Comparison of ENCODE assay signal across 26 cellular contexts in genomic region chr19:5563008-5563431, GRCh38. TPM values are rescaled to one million over a fixed set of nuclear protein-coding genes. Genes with fewer than 3 reads are reported as not detected.
DNase-seq lines count a peak whose midpoint lies in the region; ATAC-seq and TF ChIP-seq lines count a peak whose summit lies in the region.
"Had no signal": no experiment of that assay in that cellular context is flagged by ENCODE, and none has a peak within 500 bp of the region (broad histone marks: within the 10 kb centered on the region; RNA-seq: fewer than 3 reads in every experiment).

No MANE protein-coding gene starts in this region.

- DNase-seq in cardiac muscle cell (ENCODE audit: low read depth in 1 of 2, low spot score in 1 of 2): no peak
- DNase-seq in left ventricle myocardium superior: no peak
- peak; percentile 28 for DNase-seq in Karpas-422
- DNase-seq in endodermal cell: peak; percentile 78
- DNase-seq in uterus: no peak
- DNase-seq: activated naive CD4-positive, alpha-beta T cell treated with anti-CD3 and anti-CD28 coated beads, Interleukin-2, amount 50 U/mL, for 16 hours; C1 segment of cervical spinal cord; Calu3; caudate nucleus; dorsolateral prefrontal cortex; GOT3; head of caudate nucleus; MV-4-11; naive thymus-derived CD4-positive, alpha-beta T cell; NCI-H1694 treated with DMSO at 0.1 percent for 48 hours; NCI-H774; ovary; SHP77 treated with DMSO at 0.1 percent for 48 hours; stomach; transverse colon had no signal

- no peak overlapping the region for H2AFZ ChIP-seq in Karpas-422 (ENCODE audit: low read length)

- ATAC-seq in left ventricle myocardium superior: no peak
- ATAC-seq in GM19351 (IDR thresholded peaks at IDR 0.05; ENCODE audit: unreplicated experiment): no peak
- ATAC-seq in GM19397 (IDR thresholded peaks at IDR 0.05; ENCODE audit: unreplicated experiment): no peak
- ATAC-seq in HG02885 (IDR thresholded peaks at IDR 0.05; ENCODE audit: poor library complexity, unreplicated experiment): no peak
- ATAC-seq: naive thymus-derived CD4-positive, alpha-beta T cell; right cardiac atrium had no signal

- H3K4me2 ChIP-seq in Karpas-422 (ENCODE audit: low read depth, low read length, poor library complexity, severe bottlenecking): no peak overlapping the region
- H3K4me2 ChIP-seq: KMS-11 had no signal

- TF ChIP-seq CTCF in cardiac muscle cell (IDR thresholded peaks at IDR 0.05; ENCODE audit: low read depth, low read length) (peak; percentile 9), endodermal cell (conservative IDR thresholded peaks at IDR 0.05) (peak; percentile 66), uterus (IDR thresholded peaks at IDR 0.05) (no peak)

- no peaks in the 10 kb centered on the region for H3K9me3 ChIP-seq in cardiac muscle cell (ENCODE audit: low read depth)
- H3K9me3 ChIP-seq in Karpas-422 (ENCODE audit: low read length): peaks cover 6% of the 10 kb centered on the region
- H3K9me3 ChIP-seq in endodermal cell (ENCODE audit: control insufficient read depth, low read length): no peaks in the 10 kb centered on the region
- H3K9me3 ChIP-seq in uterus: peaks cover 0 to 12% of the 10 kb centered on the region in 2 donors

- H3K36me3 ChIP-seq in cardiac muscle cell (no peaks in the 10 kb centered on the region), Karpas-422 (ENCODE audit: insufficient read depth, low read length) (no peaks in the 10 kb centered on the region), endodermal cell (ENCODE audit: control insufficient read depth, insufficient read depth, low read length) (no peaks in the 10 kb centered on the region), uterus (no peaks in the 10 kb centered on the region)
- H3K36me3 ChIP-seq: ovary, stomach, transverse colon had no signal

- no peaks in the 10 kb centered on the region for H3K79me2 ChIP-seq in Karpas-422 (ENCODE audit: low read length)

- H3K4me1 ChIP-seq in cardiac muscle cell (ENCODE audit: low read depth) (no peaks in the 10 kb centered on the region), Karpas-422 (ENCODE audit: low read length) (no peaks in the 10 kb centered on the region), endodermal cell (ENCODE audit: control insufficient read depth, insufficient read depth, low read length) (no peaks in the 10 kb centered on the region), uterus (no peaks in the 10 kb centered on the region)

- H3K36me3 Mint-ChIP-seq in endodermal cell (ENCODE audit: low read depth): no peaks in the 10 kb centered on the region

- TF ChIP-seq POLR2A in uterus (IDR thresholded peaks at IDR 0.05): no peak

- H3K4me1 Mint-ChIP-seq in endodermal cell: no peaks in the 10 kb centered on the region

- H3K27me3 Mint-ChIP-seq in endodermal cell (ENCODE audit: insufficient read depth): peaks cover 18% of the 10 kb centered on the region

- 60 to 89% methylated on average over 2 to 8 of the region's 8 CpGs for WGBS in endodermal cell (ENCODE audit: insufficient coverage in 1 of 2, insufficient read length in 1 of 2), 2 experiments

- H3K9ac ChIP-seq in Karpas-422 (ENCODE audit: low read length): no peak overlapping the region
- H3K9ac ChIP-seq in endodermal cell (ENCODE audit: extremely low read depth, low read length, poor library complexity, severe bottlenecking): no peak overlapping the region
- H3K9ac ChIP-seq: KMS-11 had no signal

- H3K27ac Mint-ChIP-seq in endodermal cell: no peak overlapping the region
- H3K27ac Mint-ChIP-seq: naive thymus-derived CD4-positive, alpha-beta T cell had no signal

- intact Hi-C loops in left ventricle myocardium superior (cut with micrococcal nuclease): no loop called here
- intact Hi-C loops in uterus (cut with DNase I; ENCODE audit: low total_unique reads): no loop called here

- no peaks in the 10 kb centered on the region for H4K20me1 ChIP-seq in Karpas-422 (ENCODE audit: insufficient read depth, low read depth, low read length)

- peaks cover 19% of the 10 kb centered on the region for H3K27me3 ChIP-seq in cardiac muscle cell
- H3K27me3 ChIP-seq in Karpas-422 (ENCODE audit: low read length): no peaks in the 10 kb centered on the region
- peaks cover 18% of the 10 kb centered on the region for H3K27me3 ChIP-seq in endodermal cell (ENCODE audit: control insufficient read depth, insufficient read depth, low read length, poor library complexity, severe bottlenecking)
- H3K27me3 ChIP-seq in uterus: peaks cover 0 to under 1% of the 10 kb centered on the region in 2 donors
- H3K27me3 ChIP-seq: ovary had no signal

- peaks cover 9% of the 10 kb centered on the region for H3K9me3 Mint-ChIP-seq in endodermal cell

- H3K27ac ChIP-seq in cardiac muscle cell: no peak overlapping the region
- no peak overlapping the region for H3K27ac ChIP-seq in Karpas-422 (ENCODE audit: low read length)
- no peak overlapping the region for H3K27ac ChIP-seq in endodermal cell (ENCODE audit: low read depth, low read length)
- no peak overlapping the region for H3K27ac ChIP-seq in uterus
- H3K27ac ChIP-seq: dorsolateral prefrontal cortex, KMS-11, ovary, stomach, transverse colon had no signal

- H3K4me3 ChIP-seq in cardiac muscle cell (no peak overlapping the region), Karpas-422 (ENCODE audit: low read length) (no peak overlapping the region), endodermal cell (ENCODE audit: low read length) (no peak overlapping the region), uterus (no peak overlapping the region)
- H3K4me3 ChIP-seq: dorsolateral prefrontal cortex, ovary, stomach, transverse colon had no signal

- no peak overlapping the region for H3K4me3 Mint-ChIP-seq in endodermal cell
- H3K4me3 Mint-ChIP-seq: naive thymus-derived CD4-positive, alpha-beta T cell had no signal

- H3K9me2 ChIP-seq in Karpas-422 (replicated peaks; ENCODE audit: insufficient read depth, low read length): no peaks in the 10 kb centered on the region

RNA-seq across cellular contexts. Expression of gene TINCR, which starts 4.7 kb away (rescaled TPM):
- 1.3 and 2.4 TPM in 2 replicates for total RNA-seq in cardiac muscle cell
- polyA plus RNA-seq in cardiac muscle cell: 1.9 and 3.7 TPM in 2 replicates
- total RNA-seq in left ventricle myocardium superior: not detected
- 0.04 TPM in 1 of 2 replicates, not detected in the other for total RNA-seq in Karpas-422 (2014; rRNA removed; shearing (Covaris generic); ENCODE audit: low replicate concordance)
- total RNA-seq in endodermal cell: 1 to 10 TPM in 1 of 2 donors, under 1 TPM in 1; 0.53 to 1.2 TPM
- 2.4 TPM for polyA plus RNA-seq in endodermal cell (2013, experiment 1 of 2)
- 2.6 TPM for polyA plus RNA-seq in endodermal cell (2013, experiment 2 of 2)
- total RNA-seq in uterus: 1 to 10 TPM in 2 of 4 donors, not detected in 2; 1.2 to 5.3 TPM
- total RNA-seq: HT-29 had no signal
- polyA plus RNA-seq: naive thymus-derived CD4-positive, alpha-beta T cell had no signal

RNA-seq across cellular contexts. Expression of gene SAFB2, which starts 59.6 kb away (rescaled TPM):
- total RNA-seq in cardiac muscle cell (36.3 and 55.5 TPM in 2 replicates), left ventricle myocardium superior (45.9 TPM), endodermal cell (10 to 100 TPM; 69.2 to 74.6 TPM), uterus (100 to 1,000 TPM in 2 of 4 donors, 10 to 100 TPM in 2; 45.0 to 250 (median 129) TPM)
- 66.3 and 71.8 TPM in 2 replicates for polyA plus RNA-seq in cardiac muscle cell
- 40.3 and 52.7 TPM in 2 replicates for total RNA-seq in Karpas-422 (2014; rRNA removed; shearing (Covaris generic); ENCODE audit: low replicate concordance)
- 49.7 TPM for polyA plus RNA-seq in endodermal cell (2013, experiment 1 of 2)
- polyA plus RNA-seq in endodermal cell (2013, experiment 2 of 2): 37.0 TPM

RNA-seq across cellular contexts. Expression of gene SAFB, which starts 59.9 kb away (rescaled TPM):
- 79.5 and 108 TPM in 2 replicates for total RNA-seq in cardiac muscle cell
- polyA plus RNA-seq in cardiac muscle cell: 127 and 161 TPM in 2 replicates
- 66.6 TPM for total RNA-seq in left ventricle myocardium superior
- total RNA-seq in Karpas-422 (2014; rRNA removed; shearing (Covaris generic); ENCODE audit: low replicate concordance): 53.0 and 92.9 TPM in 2 replicates
- 100 to 1,000 TPM; 130 to 153 TPM for total RNA-seq in endodermal cell
- polyA plus RNA-seq in endodermal cell (2013, experiment 1 of 2): 105 TPM
- 88.3 TPM for polyA plus RNA-seq in endodermal cell (2013, experiment 2 of 2)
- total RNA-seq in uterus: 100 to 1,000 TPM in 1 of 4 donors, 10 to 100 TPM in 3; 35.9 to 129 (median 97.4) TPM

Comparison
In these comparisons a context has a peak if more than half of its experiments do, and no peak if none do; other contexts are left out.
1. DNase-seq: peak in Karpas-422 (single experiment) and endodermal cell (single experiment); none in cardiac muscle cell (0 of 2), left ventricle myocardium superior (single experiment) and uterus (0 of 2).
2. CTCF ChIP-seq: peak in cardiac muscle cell (single experiment) and endodermal cell (single experiment); none in uterus (0 of 4).